Comparison of ENCODE assay signal across 8 cellular contexts in genomic region chr1:227357229-227358078, GRCh38. TPM values are rescaled to one million over a fixed set of nuclear protein-coding genes. Genes with fewer than 3 reads are reported as not detected.
DNase-seq lines count a peak whose midpoint lies in the region; ATAC-seq and TF ChIP-seq lines count a peak whose summit lies in the region.

No MANE protein-coding gene starts in this region.

- H3K79me2 ChIP-seq in PC-3 (ENCODE audit: low read length): no peaks in the 10 kb centered on the region

- H3K36me3 ChIP-seq in BE2C (no peaks in the 10 kb centered on the region), PC-3 (ENCODE audit: low read depth, low read length) (no peaks in the 10 kb centered on the region), muscle layer of duodenum (ENCODE audit: control insufficient read depth in 1 of 2, insufficient read depth in 2 of 2, low read length in 2 of 2) (no peaks in the 10 kb centered on the region)

- DNase-seq in BE2C: peak; percentile 78
- DNase-seq in PC-3: peak; percentile 96
- no peak for DNase-seq in cerebellum (ENCODE audit: low spot score)
- no peak for DNase-seq in cerebellar cortex (ENCODE audit: low spot score)
- DNase-seq in NCI-H524 treated with DMSO at 0.1 percent for 48 hours (lab: John Stamatoyannopoulos, UW): no peak

- peaks cover 17% of the 10 kb centered on the region for H3K4me1 ChIP-seq in BE2C
- peaks cover 28% of the 10 kb centered on the region for H3K4me1 ChIP-seq in PC-3 (ENCODE audit: insufficient read depth, low read length)
- H3K4me1 ChIP-seq in muscle layer of duodenum (ENCODE audit: control insufficient read depth in 1 of 2, insufficient read depth in 2 of 2, low read length in 2 of 2): peaks cover 0 to 10% of the 10 kb centered on the region in 2 donors

- intact Hi-C loops in PC-3 (cut with micrococcal nuclease): loop anchor here (1.0 to 5.0 kb wide), 5 partner anchors 13 to 120 kb away; partner anchors contain the start of gene CDC42BPA

- H3F3A ChIP-seq in PC-3 (ENCODE audit: low read length, unreplicated experiment): peaks cover 12% of the 10 kb centered on the region

- CTCF ChIA-PET in PC-3 (lab: Charles Lee): interaction anchor here (0.6 kb wide), 1 partner anchor 183 kb away, joined by 6 read pairs; no protein-coding TSS in a partner anchor

- POLR2A ChIA-PET in PC-3 (lab: Charles Lee; ENCODE audit: unreplicated experiment): interaction anchor here (0.6 kb wide), 1 partner anchor 846 kb away, joined by 6 read pairs; no protein-coding TSS in a partner anchor

- H4K20me1 ChIP-seq in PC-3 (ENCODE audit: low read length): no peaks in the 10 kb centered on the region

- no TSS peak for BruUV-seq in PC-3 (replicated peaks; lab: Mats Ljungman, UMichigan)

- H3K27ac ChIP-seq in PC-3 (ENCODE audit: low read length) (peak overlapping the region; percentile 85), muscle layer of duodenum (ENCODE audit: low read length) (peak overlapping the region; percentile 52)

- H3K9ac ChIP-seq in PC-3 (ENCODE audit: low read length): peak overlapping the region; percentile 39

- peak overlapping the region; percentile 54 for H2AFZ ChIP-seq in PC-3 (ENCODE audit: low read length)

- ATAC-seq in PC-3 (peak; percentile 95), esophagus mucosa (peak; percentile 81), HG03432 (IDR thresholded peaks at IDR 0.05; ENCODE audit: unreplicated experiment) (no peak)

- no peaks in the 10 kb centered on the region for H3K27me3 ChIP-seq in BE2C
- no peaks in the 10 kb centered on the region for H3K27me3 ChIP-seq in PC-3 (ENCODE audit: low read length)
- H3K27me3 ChIP-seq in muscle layer of duodenum (ENCODE audit: low read depth, low read length): no peaks in the 10 kb centered on the region

- TF ChIP-seq CTCF in BE2C (IDR thresholded peaks at IDR 0.05; ENCODE audit: low read depth, low read length) (no peak), PC-3 (conservative IDR thresholded peaks at IDR 0.05; ENCODE audit: low read depth, low read length) (no peak)

- H3K4me3 ChIP-seq in BE2C (ENCODE audit: low read depth, low read length): no peak overlapping the region
- H3K4me3 ChIP-seq in PC-3 (ENCODE audit: low read length): peak overlapping the region; percentile 39
- no peak overlapping the region for H3K4me3 ChIP-seq in muscle layer of duodenum (ENCODE audit: low read depth in 1 of 2, low read length in 2 of 2)

- peak overlapping the region; percentile 75 for H3K4me2 ChIP-seq in PC-3 (ENCODE audit: low read length)

- H3K9me2 ChIP-seq in PC-3 (replicated peaks; ENCODE audit: low read length): no peaks in the 10 kb centered on the region

- H3K9me3 ChIP-seq in BE2C: no peaks in the 10 kb centered on the region
- no peaks in the 10 kb centered on the region for H3K9me3 ChIP-seq in PC-3 (ENCODE audit: low read length)
- no peaks in the 10 kb centered on the region for H3K9me3 ChIP-seq in muscle layer of duodenum (ENCODE audit: control insufficient read depth in 1 of 2, low read length in 2 of 2)

RNA-seq across cellular contexts. Expression of gene CDC42BPA, which starts 39.2 kb away (rescaled TPM):
- 13.9 TPM for polyA plus RNA-seq in BE2C (2012; ENCODE audit: insufficient read depth, insufficient read length, low read depth)
- 32.0 and 42.1 TPM in 2 replicates for total RNA-seq in PC-3 (2014; rRNA removed)
- 11.1 TPM for total RNA-seq in esophagus mucosa
- 233 TPM for total RNA-seq in cerebellum

Comparison
In these comparisons a context has a peak if more than half of its experiments do, and no peak if none do; other contexts are left out.
1. DNase-seq: peak in BE2C (single experiment) and PC-3 (single experiment); none in cerebellum (single experiment), cerebellar cortex (single experiment) and NCI-H524 treated with DMSO at 0.1 percent for 48 hours (single experiment).